8 cellular contexts compared by ENCODE assay signal in genomic region chr2:151238527-151239487, GRCh38. TPM values are rescaled to one million over a fixed set of nuclear protein-coding genes. Genes with fewer than 3 reads are reported as not detected.
DNase-seq lines count a peak whose midpoint lies in the region; ATAC-seq, FAIRE-seq and TF ChIP-seq lines count a peak whose summit lies in the region.

No MANE protein-coding gene starts in this region.

- CTCF ChIA-PET in AG04449 (lab: Yijun Ruan, JAX) = interaction anchor here (0.6 to 3.0 kb wide), 77 partner anchors 9 to 1677 kb away, joined by 3 to 57 read pairs (median 4); partner anchors contain the start of genes MMADHC and RIF1

- peak; percentile 77 for ATAC-seq in HG02642 (IDR thresholded peaks at IDR 0.05; ENCODE audit: poor library complexity, unreplicated experiment)
- peak; percentile 41 for ATAC-seq in left colon
- peak; percentile 77 for ATAC-seq in stimulated activated effector memory CD8-positive, alpha-beta T cell treated with anti-CD3 and anti-CD28 coated beads, Interleukin-12 subunit alpha, Interleukin-12 subunit beta, amount 100 ng/mL, for 72 hours

- no peaks in the 10 kb centered on the region for H3K36me3 ChIP-seq in bronchial epithelial cell (ENCODE audit: control insufficient read depth, insufficient read depth, low read length)

- no peaks in the 10 kb centered on the region for H3K4me1 Mint-ChIP-seq in stimulated activated effector memory CD8-positive, alpha-beta T cell treated with anti-CD3 and anti-CD28 coated beads, Interleukin-12 subunit alpha, Interleukin-12 subunit beta, amount 100 ng/mL, for 72 hours

- FAIRE-seq in bronchial epithelial cell (lab: Jason Lieb, UNC) = no peak

- intact Hi-C loops in left colon (cut with DNase I, micrococcal nuclease) = loop anchor here in 1 of 2 donors (5.0 kb wide), 1 partner anchor 1642 kb away; no protein-coding TSS in a partner anchor

- in situ Hi-C loops in SK-MEL-5 (cut with HindIII; ENCODE audit: low pct_unique_long_range_greater_than_20kb, low sequenced_read_pairs) = no loop called here

- H3K9me3 Mint-ChIP-seq in stimulated activated effector memory CD8-positive, alpha-beta T cell treated with anti-CD3 and anti-CD28 coated beads, Interleukin-12 subunit alpha, Interleukin-12 subunit beta, amount 100 ng/mL, for 72 hours = no peaks in the 10 kb centered on the region

- no peak overlapping the region for H3K4me3 Mint-ChIP-seq in stimulated activated effector memory CD8-positive, alpha-beta T cell treated with anti-CD3 and anti-CD28 coated beads, Interleukin-12 subunit alpha, Interleukin-12 subunit beta, amount 100 ng/mL, for 72 hours

- peak; percentile 46 for DNase-seq in AG04449 (ENCODE audit: low read depth, low spot score)
- peak; percentile 30 for DNase-seq in NCI-H1092 treated with DMSO at 0.1 percent for 48 hours (lab: John Stamatoyannopoulos, UW)
- DNase-seq in SK-MEL-5 (ENCODE audit: low read depth, low spot score) = peak; percentile 78
- peak; percentile 69 for DNase-seq in bronchial epithelial cell (ENCODE audit: low read depth)
- DNase-seq in left colon = no peak
- DNase-seq in stimulated activated effector memory CD8-positive, alpha-beta T cell treated with anti-CD3 and anti-CD28 coated beads, Interleukin-12 subunit alpha, Interleukin-12 subunit beta, amount 100 ng/mL, for 72 hours (ENCODE audit: low spot score in 2 of 2) = peak in 1 of 2 donors; percentile 54

- TF ChIP-seq CTCF in AG04449 (IDR thresholded peaks at IDR 0.05; ENCODE audit: insufficient read depth, low read length, missing control alignments) (peak; percentile 55), GM12874 (IDR thresholded peaks at IDR 0.05; ENCODE audit: insufficient read depth, low read depth, low read length) (peak; percentile 49; the same call in 1 of the 2 replicates), bronchial epithelial cell (IDR thresholded peaks at IDR 0.05; ENCODE audit: insufficient read depth, low read length, severe bottlenecking) (peak; percentile 60)

- no peak overlapping the region for H3K27ac Mint-ChIP-seq in stimulated activated effector memory CD8-positive, alpha-beta T cell treated with anti-CD3 and anti-CD28 coated beads, Interleukin-12 subunit alpha, Interleukin-12 subunit beta, amount 100 ng/mL, for 72 hours

- no peaks in the 10 kb centered on the region for H3K27me3 ChIP-seq in bronchial epithelial cell (ENCODE audit: control insufficient read depth, insufficient read depth, low read length)

- POLR2A ChIA-PET in AG04449 (lab: Yijun Ruan, JAX) = interaction anchor here (0.7 to 1.2 kb wide), 3 partner anchors 127 to 754 kb away, joined by 3 to 5 read pairs (median 3); no protein-coding TSS in a partner anchor

- no peaks in the 10 kb centered on the region for H3K36me3 Mint-ChIP-seq in stimulated activated effector memory CD8-positive, alpha-beta T cell treated with anti-CD3 and anti-CD28 coated beads, Interleukin-12 subunit alpha, Interleukin-12 subunit beta, amount 100 ng/mL, for 72 hours

- H3K4me3 ChIP-seq in AG04449 (ENCODE audit: low read depth, low read length) = no peak overlapping the region
- H3K4me3 ChIP-seq in bronchial epithelial cell (ENCODE audit: low read depth, low read length) = no peak overlapping the region

RNA-seq across cellular contexts. Expression of gene RBM43, which starts 22.9 kb away (rescaled TPM):
- total RNA-seq in SK-MEL-5 (2014; rRNA removed; shearing (Covaris generic)) = 4.9 and 5.8 TPM in 2 replicates
- 4.8 and 4.9 TPM in 2 replicates for polyA plus RNA-seq in SK-MEL-5 (2015; cell fraction: cytosol; rRNA removed)
- polyA plus RNA-seq in SK-MEL-5 (2015; cell fraction: nucleus; rRNA removed) = 2.9 and 4.5 TPM in 2 replicates
- total RNA-seq in bronchial epithelial cell (0.51 and 0.79 TPM in 2 replicates), left colon (1 to 10 TPM; 3.1 to 5.0 TPM)

RNA-seq across cellular contexts. Expression of gene NMI, which starts 50.7 kb away (rescaled TPM):
- 1.7 and 2.2 TPM in 2 replicates for total RNA-seq in SK-MEL-5 (2014; rRNA removed; shearing (Covaris generic))
- 2.2 and 3.1 TPM in 2 replicates for polyA plus RNA-seq in SK-MEL-5 (2015; cell fraction: cytosol; rRNA removed)
- polyA plus RNA-seq in SK-MEL-5 (2015; cell fraction: nucleus; rRNA removed) = 0.87 and 3.1 TPM in 2 replicates
- total RNA-seq in bronchial epithelial cell (1.3 and 2.6 TPM in 2 replicates), left colon (10 to 100 TPM; 17.0 to 20.1 TPM)

Comparison
In these comparisons a context has a peak if more than half of its experiments do, and no peak if none do; other contexts are left out.
1. DNase-seq: peak in AG04449 (single experiment), NCI-H1092 treated with DMSO at 0.1 percent for 48 hours (single experiment), SK-MEL-5 (single experiment) and bronchial epithelial cell (single experiment); none in left colon (0 of 2).
2. Peak in every context shown above with its lines, with median percentiles within 50 percentile points of each other: CTCF ChIP-seq and ATAC-seq.